1 cellular context compared by ENCODE assay signal in the genomic region with DNA sequence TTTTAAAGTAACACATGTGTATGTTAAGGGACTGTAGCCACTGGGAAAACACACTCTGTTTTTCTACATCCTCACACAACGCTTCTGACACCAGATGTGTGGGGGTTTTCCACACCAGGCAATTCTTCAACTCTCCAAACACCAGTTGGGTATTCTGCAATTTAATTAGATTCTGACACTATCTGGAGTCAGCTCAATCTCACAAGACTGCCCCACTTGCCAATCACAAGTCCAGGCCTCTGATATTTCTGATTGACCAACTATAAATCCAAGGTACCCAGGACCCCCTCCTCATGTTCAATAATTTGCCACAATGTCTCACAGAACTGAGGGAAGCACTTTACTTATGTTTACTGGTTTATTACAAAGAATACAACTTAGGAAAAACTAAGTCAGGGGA.
TF ChIP-seq lines count a peak whose summit lies in the region.

No MANE protein-coding gene starts in this region.

TF ChIP-seq in GM12878, 131 proteins besides CTCF, POLR2A, EP300 and RAD21 (continued from another document):
- TF ChIP-seq, protein P1, sequence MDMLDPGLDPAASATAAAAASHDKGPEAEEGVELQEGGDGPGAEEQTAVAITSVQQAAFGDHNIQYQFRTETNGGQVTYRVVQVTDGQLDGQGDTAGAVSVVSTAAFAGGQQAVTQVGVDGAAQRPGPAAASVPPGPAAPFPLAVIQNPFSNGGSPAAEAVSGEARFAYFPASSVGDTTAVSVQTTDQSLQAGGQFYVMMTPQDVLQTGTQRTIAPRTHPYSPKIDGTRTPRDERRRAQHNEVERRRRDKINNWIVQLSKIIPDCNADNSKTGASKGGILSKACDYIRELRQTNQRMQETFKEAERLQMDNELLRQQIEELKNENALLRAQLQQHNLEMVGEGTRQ (IDR thresholded peaks at IDR 0.05; ENCODE audit: borderline replicate concordance, low read depth, low read length): no peak
- TF ChIP-seq PAX5 (IDR thresholded peaks at IDR 0.05; ENCODE audit: borderline replicate concordance, low read depth, low read length) (no peak), TCF12 (IDR thresholded peaks at IDR 0.05; ENCODE audit: low read depth, low read length) (no peak), LARP7 (IDR thresholded peaks at IDR 0.05) (no peak), JUNB (IDR thresholded peaks at IDR 0.05) (no peak), ZNF384 (IDR thresholded peaks at IDR 0.05; ENCODE audit: borderline replicate concordance, low read depth, low read length) (no peak), SUZ12 (IDR thresholded peaks at IDR 0.05; ENCODE audit: unreplicated experiment) (no peak), SRF (IDR thresholded peaks at IDR 0.05; ENCODE audit: low read depth in 2 of 2, low read length in 2 of 2) (no peak), HDAC6 (IDR thresholded peaks at IDR 0.05; ENCODE audit: unreplicated experiment) (no peak), ZNF217 (IDR thresholded peaks at IDR 0.05) (no peak), GATAD2B (conservative IDR thresholded peaks at IDR 0.05; ENCODE audit: low read depth) (no peak), IRF4 (IDR thresholded peaks at IDR 0.05; ENCODE audit: low read depth, low read length) (no peak), MYC (IDR thresholded peaks at IDR 0.05; ENCODE audit: insufficient read depth, insufficient read length, insufficient replicate concordance, low read length, severe bottlenecking) (no peak), BHLHE40 (IDR thresholded peaks at IDR 0.05; ENCODE audit: borderline replicate concordance in 1 of 2, low read depth in 2 of 2, low read length in 1 of 2) (no peak), CEBPB (IDR thresholded peaks at IDR 0.05; ENCODE audit: borderline replicate concordance in 1 of 2, low read depth in 2 of 2, low read length in 2 of 2) (no peak), PML (IDR thresholded peaks at IDR 0.05; ENCODE audit: low read length) (no peak), POLR2AphosphoS5 (IDR thresholded peaks at IDR 0.05; ENCODE audit: low read length) (no peak), KDM1A (IDR thresholded peaks at IDR 0.05; ENCODE audit: borderline replicate concordance) (no peak), YY1 (IDR thresholded peaks at IDR 0.05; ENCODE audit: low read depth, low read length) (no peak), HDGF (IDR thresholded peaks at IDR 0.05) (no peak), HCFC1 (IDR thresholded peaks at IDR 0.05; ENCODE audit: low read length) (no peak), KAT2A (conservative IDR thresholded peaks at IDR 0.05; ENCODE audit: control insufficient read depth, low read depth, low read length) (no peak), SMAD1 (IDR thresholded peaks at IDR 0.05; ENCODE audit: low read depth, partially characterized antibody) (no peak), RAD51 (IDR thresholded peaks at IDR 0.05) (no peak), RBBP5 (conservative IDR thresholded peaks at IDR 0.05) (no peak), SUPT20H (IDR thresholded peaks at IDR 0.05; ENCODE audit: borderline replicate concordance, control insufficient read depth, low read depth, low read length) (no peak), MYB (IDR thresholded peaks at IDR 0.05; ENCODE audit: borderline replicate concordance, low read depth, low read length) (0 out of 2 replicates have a peak, but pooled peaks have one; percentile 32), ZNF24 (IDR thresholded peaks at IDR 0.05) (no peak), ETV6 (conservative IDR thresholded peaks at IDR 0.05 in 1 of 2, IDR thresholded peaks at IDR 0.05 in 1 of 2; ENCODE audit: borderline replicate concordance in 1 of 2, low read depth in 1 of 2) (no peak), IKZF2 (IDR thresholded peaks at IDR 0.05) (no peak; a peak in 1 of 4 replicates), MEF2A (IDR thresholded peaks at IDR 0.05; ENCODE audit: insufficient read depth, low read depth, low read length) (no peak), SMC3 (IDR thresholded peaks at IDR 0.05; ENCODE audit: borderline replicate concordance, low read length) (no peak)
- TF ChIP-seq, protein P2, sequence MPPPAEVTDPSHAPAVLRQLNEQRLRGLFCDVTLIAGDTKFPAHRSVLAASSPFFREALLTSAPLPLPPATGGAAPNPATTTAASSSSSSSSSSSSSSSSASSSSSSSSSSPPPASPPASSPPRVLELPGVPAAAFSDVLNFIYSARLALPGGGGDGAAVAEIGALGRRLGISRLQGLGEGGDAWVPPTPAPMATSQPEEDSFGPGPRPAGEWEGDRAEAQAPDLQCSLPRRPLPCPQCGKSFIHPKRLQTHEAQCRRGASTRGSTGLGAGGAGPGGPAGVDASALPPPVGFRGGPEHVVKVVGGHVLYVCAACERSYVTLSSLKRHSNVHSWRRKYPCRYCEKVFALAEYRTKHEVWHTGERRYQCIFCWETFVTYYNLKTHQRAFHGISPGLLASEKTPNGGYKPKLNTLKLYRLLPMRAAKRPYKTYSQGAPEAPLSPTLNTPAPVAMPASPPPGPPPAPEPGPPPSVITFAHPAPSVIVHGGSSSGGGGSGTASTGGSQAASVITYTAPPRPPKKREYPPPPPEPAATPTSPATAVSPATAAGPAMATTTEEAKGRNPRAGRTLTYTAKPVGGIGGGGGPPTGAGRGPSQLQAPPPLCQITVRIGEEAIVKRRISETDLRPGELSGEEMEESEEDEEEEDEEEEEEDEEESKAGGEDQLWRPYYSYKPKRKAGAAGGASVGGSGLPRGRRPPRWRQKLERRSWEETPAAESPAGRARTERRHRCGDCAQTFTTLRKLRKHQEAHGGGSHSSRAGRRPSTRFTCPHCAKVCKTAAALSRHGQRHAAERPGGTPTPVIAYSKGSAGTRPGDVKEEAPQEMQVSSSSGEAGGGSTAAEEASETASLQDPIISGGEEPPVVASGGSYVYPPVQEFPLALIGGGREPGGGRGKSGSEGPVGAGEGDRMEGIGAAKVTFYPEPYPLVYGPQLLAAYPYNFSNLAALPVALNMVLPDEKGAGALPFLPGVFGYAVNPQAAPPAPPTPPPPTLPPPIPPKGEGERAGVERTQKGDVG (CRISPR knock-in tag; IDR thresholded peaks at IDR 0.05): no peak
- TF ChIP-seq, protein P3, sequence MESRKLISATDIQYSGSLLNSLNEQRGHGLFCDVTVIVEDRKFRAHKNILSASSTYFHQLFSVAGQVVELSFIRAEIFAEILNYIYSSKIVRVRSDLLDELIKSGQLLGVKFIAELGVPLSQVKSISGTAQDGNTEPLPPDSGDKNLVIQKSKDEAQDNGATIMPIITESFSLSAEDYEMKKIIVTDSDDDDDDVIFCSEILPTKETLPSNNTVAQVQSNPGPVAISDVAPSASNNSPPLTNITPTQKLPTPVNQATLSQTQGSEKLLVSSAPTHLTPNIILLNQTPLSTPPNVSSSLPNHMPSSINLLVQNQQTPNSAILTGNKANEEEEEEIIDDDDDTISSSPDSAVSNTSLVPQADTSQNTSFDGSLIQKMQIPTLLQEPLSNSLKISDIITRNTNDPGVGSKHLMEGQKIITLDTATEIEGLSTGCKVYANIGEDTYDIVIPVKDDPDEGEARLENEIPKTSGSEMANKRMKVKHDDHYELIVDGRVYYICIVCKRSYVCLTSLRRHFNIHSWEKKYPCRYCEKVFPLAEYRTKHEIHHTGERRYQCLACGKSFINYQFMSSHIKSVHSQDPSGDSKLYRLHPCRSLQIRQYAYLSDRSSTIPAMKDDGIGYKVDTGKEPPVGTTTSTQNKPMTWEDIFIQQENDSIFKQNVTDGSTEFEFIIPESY (IDR thresholded peaks at IDR 0.05): no peak
- TF ChIP-seq, protein P4, sequence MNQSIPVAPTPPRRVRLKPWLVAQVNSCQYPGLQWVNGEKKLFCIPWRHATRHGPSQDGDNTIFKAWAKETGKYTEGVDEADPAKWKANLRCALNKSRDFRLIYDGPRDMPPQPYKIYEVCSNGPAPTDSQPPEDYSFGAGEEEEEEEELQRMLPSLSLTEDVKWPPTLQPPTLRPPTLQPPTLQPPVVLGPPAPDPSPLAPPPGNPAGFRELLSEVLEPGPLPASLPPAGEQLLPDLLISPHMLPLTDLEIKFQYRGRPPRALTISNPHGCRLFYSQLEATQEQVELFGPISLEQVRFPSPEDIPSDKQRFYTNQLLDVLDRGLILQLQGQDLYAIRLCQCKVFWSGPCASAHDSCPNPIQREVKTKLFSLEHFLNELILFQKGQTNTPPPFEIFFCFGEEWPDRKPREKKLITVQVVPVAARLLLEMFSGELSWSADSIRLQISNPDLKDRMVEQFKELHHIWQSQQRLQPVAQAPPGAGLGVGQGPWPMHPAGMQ (IDR thresholded peaks at IDR 0.05; ENCODE audit: borderline replicate concordance): no peak
- TF ChIP-seq, protein P5, sequence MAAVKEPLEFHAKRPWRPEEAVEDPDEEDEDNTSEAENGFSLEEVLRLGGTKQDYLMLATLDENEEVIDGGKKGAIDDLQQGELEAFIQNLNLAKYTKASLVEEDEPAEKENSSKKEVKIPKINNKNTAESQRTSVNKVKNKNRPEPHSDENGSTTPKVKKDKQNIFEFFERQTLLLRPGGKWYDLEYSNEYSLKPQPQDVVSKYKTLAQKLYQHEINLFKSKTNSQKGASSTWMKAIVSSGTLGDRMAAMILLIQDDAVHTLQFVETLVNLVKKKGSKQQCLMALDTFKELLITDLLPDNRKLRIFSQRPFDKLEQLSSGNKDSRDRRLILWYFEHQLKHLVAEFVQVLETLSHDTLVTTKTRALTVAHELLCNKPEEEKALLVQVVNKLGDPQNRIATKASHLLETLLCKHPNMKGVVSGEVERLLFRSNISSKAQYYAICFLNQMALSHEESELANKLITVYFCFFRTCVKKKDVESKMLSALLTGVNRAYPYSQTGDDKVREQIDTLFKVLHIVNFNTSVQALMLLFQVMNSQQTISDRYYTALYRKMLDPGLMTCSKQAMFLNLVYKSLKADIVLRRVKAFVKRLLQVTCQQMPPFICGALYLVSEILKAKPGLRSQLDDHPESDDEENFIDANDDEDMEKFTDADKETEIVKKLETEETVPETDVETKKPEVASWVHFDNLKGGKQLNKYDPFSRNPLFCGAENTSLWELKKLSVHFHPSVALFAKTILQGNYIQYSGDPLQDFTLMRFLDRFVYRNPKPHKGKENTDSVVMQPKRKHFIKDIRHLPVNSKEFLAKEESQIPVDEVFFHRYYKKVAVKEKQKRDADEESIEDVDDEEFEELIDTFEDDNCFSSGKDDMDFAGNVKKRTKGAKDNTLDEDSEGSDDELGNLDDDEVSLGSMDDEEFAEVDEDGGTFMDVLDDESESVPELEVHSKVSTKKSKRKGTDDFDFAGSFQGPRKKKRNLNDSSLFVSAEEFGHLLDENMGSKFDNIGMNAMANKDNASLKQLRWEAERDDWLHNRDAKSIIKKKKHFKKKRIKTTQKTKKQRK (IDR thresholded peaks at IDR 0.05; ENCODE audit: low read depth, low read length): no peak
- TF ChIP-seq, protein P6, sequence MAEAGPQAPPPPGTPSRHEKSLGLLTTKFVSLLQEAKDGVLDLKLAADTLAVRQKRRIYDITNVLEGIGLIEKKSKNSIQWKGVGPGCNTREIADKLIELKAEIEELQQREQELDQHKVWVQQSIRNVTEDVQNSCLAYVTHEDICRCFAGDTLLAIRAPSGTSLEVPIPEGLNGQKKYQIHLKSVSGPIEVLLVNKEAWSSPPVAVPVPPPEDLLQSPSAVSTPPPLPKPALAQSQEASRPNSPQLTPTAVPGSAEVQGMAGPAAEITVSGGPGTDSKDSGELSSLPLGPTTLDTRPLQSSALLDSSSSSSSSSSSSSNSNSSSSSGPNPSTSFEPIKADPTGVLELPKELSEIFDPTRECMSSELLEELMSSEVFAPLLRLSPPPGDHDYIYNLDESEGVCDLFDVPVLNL (IDR thresholded peaks at IDR 0.05; ENCODE audit: low read depth, low read length): no peak
- TF ChIP-seq, protein P7, sequence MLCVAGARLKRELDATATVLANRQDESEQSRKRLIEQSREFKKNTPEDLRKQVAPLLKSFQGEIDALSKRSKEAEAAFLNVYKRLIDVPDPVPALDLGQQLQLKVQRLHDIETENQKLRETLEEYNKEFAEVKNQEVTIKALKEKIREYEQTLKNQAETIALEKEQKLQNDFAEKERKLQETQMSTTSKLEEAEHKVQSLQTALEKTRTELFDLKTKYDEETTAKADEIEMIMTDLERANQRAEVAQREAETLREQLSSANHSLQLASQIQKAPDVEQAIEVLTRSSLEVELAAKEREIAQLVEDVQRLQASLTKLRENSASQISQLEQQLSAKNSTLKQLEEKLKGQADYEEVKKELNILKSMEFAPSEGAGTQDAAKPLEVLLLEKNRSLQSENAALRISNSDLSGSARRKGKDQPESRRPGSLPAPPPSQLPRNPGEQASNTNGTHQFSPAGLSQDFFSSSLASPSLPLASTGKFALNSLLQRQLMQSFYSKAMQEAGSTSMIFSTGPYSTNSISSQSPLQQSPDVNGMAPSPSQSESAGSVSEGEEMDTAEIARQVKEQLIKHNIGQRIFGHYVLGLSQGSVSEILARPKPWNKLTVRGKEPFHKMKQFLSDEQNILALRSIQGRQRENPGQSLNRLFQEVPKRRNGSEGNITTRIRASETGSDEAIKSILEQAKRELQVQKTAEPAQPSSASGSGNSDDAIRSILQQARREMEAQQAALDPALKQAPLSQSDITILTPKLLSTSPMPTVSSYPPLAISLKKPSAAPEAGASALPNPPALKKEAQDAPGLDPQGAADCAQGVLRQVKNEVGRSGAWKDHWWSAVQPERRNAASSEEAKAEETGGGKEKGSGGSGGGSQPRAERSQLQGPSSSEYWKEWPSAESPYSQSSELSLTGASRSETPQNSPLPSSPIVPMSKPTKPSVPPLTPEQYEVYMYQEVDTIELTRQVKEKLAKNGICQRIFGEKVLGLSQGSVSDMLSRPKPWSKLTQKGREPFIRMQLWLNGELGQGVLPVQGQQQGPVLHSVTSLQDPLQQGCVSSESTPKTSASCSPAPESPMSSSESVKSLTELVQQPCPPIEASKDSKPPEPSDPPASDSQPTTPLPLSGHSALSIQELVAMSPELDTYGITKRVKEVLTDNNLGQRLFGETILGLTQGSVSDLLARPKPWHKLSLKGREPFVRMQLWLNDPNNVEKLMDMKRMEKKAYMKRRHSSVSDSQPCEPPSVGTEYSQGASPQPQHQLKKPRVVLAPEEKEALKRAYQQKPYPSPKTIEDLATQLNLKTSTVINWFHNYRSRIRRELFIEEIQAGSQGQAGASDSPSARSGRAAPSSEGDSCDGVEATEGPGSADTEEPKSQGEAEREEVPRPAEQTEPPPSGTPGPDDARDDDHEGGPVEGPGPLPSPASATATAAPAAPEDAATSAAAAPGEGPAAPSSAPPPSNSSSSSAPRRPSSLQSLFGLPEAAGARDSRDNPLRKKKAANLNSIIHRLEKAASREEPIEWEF (IDR thresholded peaks at IDR 0.05; ENCODE audit: insufficient replicate concordance, low read depth, low read length): peak; percentile 59
